In the genomic region with DNA sequence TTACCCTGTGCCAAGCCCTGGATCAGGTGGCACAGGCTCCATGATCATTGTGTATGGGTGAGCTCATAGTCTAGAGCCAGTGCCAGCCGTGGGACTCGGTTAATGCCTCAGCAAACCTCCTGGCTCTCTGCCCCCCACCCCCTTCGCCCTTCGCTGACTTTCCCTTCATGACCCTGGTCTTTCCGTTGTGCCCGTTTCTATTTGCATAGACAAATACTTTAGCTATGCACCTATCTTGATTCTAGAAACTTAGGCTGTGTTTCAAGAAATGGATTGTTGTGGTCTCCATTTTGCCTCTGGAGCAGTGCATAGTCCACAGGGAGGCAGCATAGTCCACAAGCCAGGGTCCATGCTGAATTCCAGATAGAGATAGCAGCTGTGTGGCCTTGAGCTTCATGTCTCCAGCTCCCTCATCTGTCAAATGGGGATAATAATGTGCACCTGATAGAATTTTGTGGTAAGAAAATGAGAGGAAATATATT, we compare ENCODE assay signal across 9 cellular contexts. TPM values are rescaled to one million over a fixed set of nuclear protein-coding genes. Genes with fewer than 3 reads are reported as not detected.
DNase-seq lines count a peak whose midpoint lies in the region; ATAC-seq and TF ChIP-seq lines count a peak whose summit lies in the region.
"Had no signal": no experiment of that assay in that cellular context is flagged by ENCODE, and none has a peak within 500 bp of the region (broad histone marks: within the 10 kb centered on the region; RNA-seq: fewer than 3 reads in every experiment).

No MANE protein-coding gene starts in this region.

- H3K27me3 Mint-ChIP-seq in WTC11 (ENCODE audit: low read depth) = no peaks in the 10 kb centered on the region; the same call in 1 of the 2 replicates

- DNase-seq in ELF-1 (ENCODE audit: low read depth, low spot score) (peak; percentile 16), LNCaP clone FGC (ENCODE audit: low read depth) (peak; percentile 32), WTC11 (ENCODE audit: low spot score) (peak; percentile 33), iris pigment epithelial cell (ENCODE audit: low read depth) (peak; percentile 47), amniotic stem cell (lab: John Stamatoyannopoulos, UW) (no peak)
- DNase-seq in activated CD4-positive, alpha-beta T cell treated with anti-CD3 and anti-CD28 coated beads for 1 hour = no peak
- DNase-seq: left cardiac atrium had no signal

- no peak overlapping the region for H3K27ac Mint-ChIP-seq in WTC11

- H3K4me3 ChIP-seq in LNCaP clone FGC (ENCODE audit: low read depth, low read length) = no peak overlapping the region

- no peaks in the 10 kb centered on the region for H3K36me3 Mint-ChIP-seq in WTC11

- H3K4me3 Mint-ChIP-seq in WTC11 = no peak overlapping the region

- peaks cover 9% of the 10 kb centered on the region for H3K9me3 Mint-ChIP-seq in WTC11

- CTCF ChIA-PET in WTC11 (lab: Charles Lee) = interaction anchor here (0.6 to 2.1 kb wide), 14 partner anchors 10 to 270 kb away, joined by 3 to 10 read pairs (median 4); a partner anchor contains a TSS

- peak; percentile 82 for ATAC-seq in WTC11
- no peak for ATAC-seq in HG03135 (IDR thresholded peaks at IDR 0.05; ENCODE audit: unreplicated experiment)
- no peak for ATAC-seq in HG03342 (IDR thresholded peaks at IDR 0.05; ENCODE audit: unreplicated experiment)

- TF ChIP-seq CTCF in LNCaP clone FGC (IDR thresholded peaks at IDR 0.05; ENCODE audit: control insufficient read depth, extremely low read depth, insufficient read depth) (peak; percentile 63), WTC11 (IDR thresholded peaks at IDR 0.05) (no peak)

- POLR2A ChIA-PET in WTC11 (lab: Charles Lee) = interaction anchor here (0.6 to 1.3 kb wide), 2 partner anchors 40 to 45 kb away, joined by 3 to 4 read pairs; a partner anchor contains a TSS

- no peaks in the 10 kb centered on the region; the same call in 1 of the 2 replicates for H3K4me1 Mint-ChIP-seq in WTC11

TF ChIP-seq in WTC11, 78 proteins besides CTCF, POLR2A, EP300 and RAD21:
- TF ChIP-seq, protein P1, sequence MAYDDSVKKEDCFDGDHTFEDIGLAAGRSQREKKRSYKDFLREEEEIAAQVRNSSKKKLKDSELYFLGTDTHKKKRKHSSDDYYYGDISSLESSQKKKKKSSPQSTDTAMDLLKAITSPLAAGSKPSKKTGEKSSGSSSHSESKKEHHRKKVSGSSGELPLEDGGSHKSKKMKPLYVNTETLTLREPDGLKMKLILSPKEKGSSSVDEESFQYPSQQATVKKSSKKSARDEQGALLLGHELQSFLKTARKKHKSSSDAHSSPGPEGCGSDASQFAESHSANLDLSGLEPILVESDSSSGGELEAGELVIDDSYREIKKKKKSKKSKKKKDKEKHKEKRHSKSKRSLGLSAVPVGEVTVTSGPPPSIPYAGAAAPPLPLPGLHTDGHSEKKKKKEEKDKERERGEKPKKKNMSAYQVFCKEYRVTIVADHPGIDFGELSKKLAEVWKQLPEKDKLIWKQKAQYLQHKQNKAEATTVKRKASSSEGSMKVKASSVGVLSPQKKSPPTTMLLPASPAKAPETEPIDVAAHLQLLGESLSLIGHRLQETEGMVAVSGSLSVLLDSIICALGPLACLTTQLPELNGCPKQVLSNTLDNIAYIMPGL (CRISPR knock-in tag; IDR thresholded peaks at IDR 0.05) = no peak
- TF ChIP-seq ZNF219 (CRISPR knock-in tag; IDR thresholded peaks at IDR 0.05; ENCODE audit: borderline replicate concordance) (no peak), MYBL2 (CRISPR knock-in tag; IDR thresholded peaks at IDR 0.05) (no peak), CREM (CRISPR knock-in tag; IDR thresholded peaks at IDR 0.05) (no peak), TEAD4 (CRISPR knock-in tag; IDR thresholded peaks at IDR 0.05) (no peak), JAZF1 (CRISPR knock-in tag; IDR thresholded peaks at IDR 0.05) (no peak), ZNF671 (CRISPR knock-in tag; IDR thresholded peaks at IDR 0.05) (no peak), NFE2L1 (CRISPR knock-in tag; IDR thresholded peaks at IDR 0.05) (no peak), ELF4 (CRISPR knock-in tag; IDR thresholded peaks at IDR 0.05; ENCODE audit: low read depth) (no peak)
- TF ChIP-seq, protein P2, sequence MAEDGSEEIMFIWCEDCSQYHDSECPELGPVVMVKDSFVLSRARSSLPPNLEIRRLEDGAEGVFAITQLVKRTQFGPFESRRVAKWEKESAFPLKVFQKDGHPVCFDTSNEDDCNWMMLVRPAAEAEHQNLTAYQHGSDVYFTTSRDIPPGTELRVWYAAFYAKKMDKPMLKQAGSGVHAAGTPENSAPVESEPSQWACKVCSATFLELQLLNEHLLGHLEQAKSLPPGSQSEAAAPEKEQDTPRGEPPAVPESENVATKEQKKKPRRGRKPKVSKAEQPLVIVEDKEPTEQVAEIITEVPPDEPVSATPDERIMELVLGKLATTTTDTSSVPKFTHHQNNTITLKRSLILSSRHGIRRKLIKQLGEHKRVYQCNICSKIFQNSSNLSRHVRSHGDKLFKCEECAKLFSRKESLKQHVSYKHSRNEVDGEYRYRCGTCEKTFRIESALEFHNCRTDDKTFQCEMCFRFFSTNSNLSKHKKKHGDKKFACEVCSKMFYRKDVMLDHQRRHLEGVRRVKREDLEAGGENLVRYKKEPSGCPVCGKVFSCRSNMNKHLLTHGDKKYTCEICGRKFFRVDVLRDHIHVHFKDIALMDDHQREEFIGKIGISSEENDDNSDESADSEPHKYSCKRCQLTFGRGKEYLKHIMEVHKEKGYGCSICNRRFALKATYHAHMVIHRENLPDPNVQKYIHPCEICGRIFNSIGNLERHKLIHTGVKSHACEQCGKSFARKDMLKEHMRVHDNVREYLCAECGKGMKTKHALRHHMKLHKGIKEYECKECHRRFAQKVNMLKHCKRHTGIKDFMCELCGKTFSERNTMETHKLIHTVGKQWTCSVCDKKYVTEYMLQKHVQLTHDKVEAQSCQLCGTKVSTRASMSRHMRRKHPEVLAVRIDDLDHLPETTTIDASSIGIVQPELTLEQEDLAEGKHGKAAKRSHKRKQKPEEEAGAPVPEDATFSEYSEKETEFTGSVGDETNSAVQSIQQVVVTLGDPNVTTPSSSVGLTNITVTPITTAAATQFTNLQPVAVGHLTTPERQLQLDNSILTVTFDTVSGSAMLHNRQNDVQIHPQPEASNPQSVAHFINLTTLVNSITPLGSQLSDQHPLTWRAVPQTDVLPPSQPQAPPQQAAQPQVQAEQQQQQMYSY (CRISPR knock-in tag; IDR thresholded peaks at IDR 0.05) = no peak
- TF ChIP-seq, protein P3, sequence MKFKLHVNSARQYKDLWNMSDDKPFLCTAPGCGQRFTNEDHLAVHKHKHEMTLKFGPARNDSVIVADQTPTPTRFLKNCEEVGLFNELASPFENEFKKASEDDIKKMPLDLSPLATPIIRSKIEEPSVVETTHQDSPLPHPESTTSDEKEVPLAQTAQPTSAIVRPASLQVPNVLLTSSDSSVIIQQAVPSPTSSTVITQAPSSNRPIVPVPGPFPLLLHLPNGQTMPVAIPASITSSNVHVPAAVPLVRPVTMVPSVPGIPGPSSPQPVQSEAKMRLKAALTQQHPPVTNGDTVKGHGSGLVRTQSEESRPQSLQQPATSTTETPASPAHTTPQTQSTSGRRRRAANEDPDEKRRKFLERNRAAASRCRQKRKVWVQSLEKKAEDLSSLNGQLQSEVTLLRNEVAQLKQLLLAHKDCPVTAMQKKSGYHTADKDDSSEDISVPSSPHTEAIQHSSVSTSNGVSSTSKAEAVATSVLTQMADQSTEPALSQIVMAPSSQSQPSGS (CRISPR knock-in tag; IDR thresholded peaks at IDR 0.05; ENCODE audit: borderline replicate concordance, low read depth) = no peak

RNA-seq across cellular contexts. Expression of a gene that starts 44.8 kb away (rescaled TPM):
- 34.2 to 46.2 TPM (median 45.4 TPM) in 3 replicates for total RNA-seq in WTC11 (2021)

RNA-seq across cellular contexts. Expression of a gene that starts 58.9 kb away (rescaled TPM):
- total RNA-seq in WTC11 (2021) = 0.53 to 1.9 TPM (median 0.89 TPM) in 3 replicates

Comparison
In these comparisons a context has a peak if more than half of its experiments do, and no peak if none do; other contexts are left out.
1. DNase-seq: peak in ELF-1 (single experiment), LNCaP clone FGC (single experiment), WTC11 (single experiment) and iris pigment epithelial cell (single experiment); none in activated CD4-positive, alpha-beta T cell treated with anti-CD3 and anti-CD28 coated beads for 1 hour (single experiment) and amniotic stem cell (single experiment).